In genomic region chr11:67071420-67072284, GRCh38 we compare ENCODE assay signal across 1 cellular context.
TF ChIP-seq lines count a peak whose summit lies in the region.

No MANE protein-coding gene starts in this region.

TF ChIP-seq in GM23338, 12 proteins besides CTCF, POLR2A, EP300 and RAD21 (continued from another document):
- TF ChIP-seq ZNF462 (CRISPR knock-in tag; IDR thresholded peaks at IDR 0.05) (no peak), EZH2 (IDR thresholded peaks at IDR 0.05; ENCODE audit: low read depth, unreplicated experiment) (no peak), POLR2AphosphoS5 (IDR thresholded peaks at IDR 0.05; ENCODE audit: low read depth) (no peak), CREB1 (CRISPR knock-in tag; IDR thresholded peaks at IDR 0.05; ENCODE audit: low read depth) (no peak), STAT1 (IDR thresholded peaks at IDR 0.05; ENCODE audit: unreplicated experiment) (no peak), JUNB (IDR thresholded peaks at IDR 0.05; ENCODE audit: unreplicated experiment) (no peak), EZH2phosphoT487 (IDR thresholded peaks at IDR 0.05; ENCODE audit: unreplicated experiment) (no peak), ZNF114 (CRISPR knock-in tag; IDR thresholded peaks at IDR 0.05) (no peak)
- TF ChIP-seq, protein P1, sequence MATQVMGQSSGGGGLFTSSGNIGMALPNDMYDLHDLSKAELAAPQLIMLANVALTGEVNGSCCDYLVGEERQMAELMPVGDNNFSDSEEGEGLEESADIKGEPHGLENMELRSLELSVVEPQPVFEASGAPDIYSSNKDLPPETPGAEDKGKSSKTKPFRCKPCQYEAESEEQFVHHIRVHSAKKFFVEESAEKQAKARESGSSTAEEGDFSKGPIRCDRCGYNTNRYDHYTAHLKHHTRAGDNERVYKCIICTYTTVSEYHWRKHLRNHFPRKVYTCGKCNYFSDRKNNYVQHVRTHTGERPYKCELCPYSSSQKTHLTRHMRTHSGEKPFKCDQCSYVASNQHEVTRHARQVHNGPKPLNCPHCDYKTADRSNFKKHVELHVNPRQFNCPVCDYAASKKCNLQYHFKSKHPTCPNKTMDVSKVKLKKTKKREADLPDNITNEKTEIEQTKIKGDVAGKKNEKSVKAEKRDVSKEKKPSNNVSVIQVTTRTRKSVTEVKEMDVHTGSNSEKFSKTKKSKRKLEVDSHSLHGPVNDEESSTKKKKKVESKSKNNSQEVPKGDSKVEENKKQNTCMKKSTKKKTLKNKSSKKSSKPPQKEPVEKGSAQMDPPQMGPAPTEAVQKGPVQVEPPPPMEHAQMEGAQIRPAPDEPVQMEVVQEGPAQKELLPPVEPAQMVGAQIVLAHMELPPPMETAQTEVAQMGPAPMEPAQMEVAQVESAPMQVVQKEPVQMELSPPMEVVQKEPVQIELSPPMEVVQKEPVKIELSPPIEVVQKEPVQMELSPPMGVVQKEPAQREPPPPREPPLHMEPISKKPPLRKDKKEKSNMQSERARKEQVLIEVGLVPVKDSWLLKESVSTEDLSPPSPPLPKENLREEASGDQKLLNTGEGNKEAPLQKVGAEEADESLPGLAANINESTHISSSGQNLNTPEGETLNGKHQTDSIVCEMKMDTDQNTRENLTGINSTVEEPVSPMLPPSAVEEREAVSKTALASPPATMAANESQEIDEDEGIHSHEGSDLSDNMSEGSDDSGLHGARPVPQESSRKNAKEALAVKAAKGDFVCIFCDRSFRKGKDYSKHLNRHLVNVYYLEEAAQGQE (IDR thresholded peaks at IDR 0.05; ENCODE audit: unreplicated experiment) = no peak
